Comparison of ENCODE assay signal across 23 cellular contexts in genomic region chr11:119347940-119348339, GRCh38. TPM values are rescaled to one million over a fixed set of nuclear protein-coding genes. Genes with fewer than 3 reads are reported as not detected.
A peak's percentile ranks its signal among the peaks of the same experiment; 100 is the strongest.
DNase-seq lines count a peak whose midpoint lies in the region; ATAC-seq, FAIRE-seq and TF ChIP-seq lines count a peak whose summit lies in the region.
"Had no signal": no experiment of that assay in that cellular context is flagged by ENCODE, and none has a peak within 500 bp of the region (broad histone marks: within the 10 kb centered on the region; RNA-seq: fewer than 3 reads in every experiment).

No MANE protein-coding gene starts in this region.

- peaks cover 0 to 2% (median 0%) of the 10 kb centered on the region in 8 donors for H3K9me3 Mint-ChIP-seq in CD4-positive, alpha-beta memory T cell
- H3K9me3 Mint-ChIP-seq: CD8-positive, alpha-beta T cell had no signal

- intact Hi-C loops in Right ventricle myocardium inferior (cut with DNase I) (no loop called here), cardiac septum (cut with DNase I) (no loop called here), kidney (cut with DNase I) (no loop called here), gastrocnemius medialis (cut with DNase I; ENCODE audit: low total_unique reads) (no loop called here), body of pancreas (cut with DNase I) (no loop called here)
- intact Hi-C loops in CD4-positive, alpha-beta memory T cell (cut with micrococcal nuclease): no loop called here

- TF ChIP-seq CTCF in kidney (IDR thresholded peaks at IDR 0.05; ENCODE audit: borderline replicate concordance, extremely low read depth, insufficient read depth) (no peak), gastrocnemius medialis (IDR thresholded peaks at IDR 0.05 in 4 of 5, conservative IDR thresholded peaks at IDR 0.05 in 1 of 5) (no peak), body of pancreas (IDR thresholded peaks at IDR 0.05) (no peak), foreskin fibroblast (IDR thresholded peaks at IDR 0.05; ENCODE audit: low read depth, low read length) (no peak), WERI-Rb-1 (IDR thresholded peaks at IDR 0.05; ENCODE audit: low read depth, low read length) (no peak)

- POLR2A ChIA-PET in CD4-positive, alpha-beta memory T cell (lab: Charles Lee; ENCODE audit: partially characterized antibody): interaction anchor here (0.5 kb wide), 1 partner anchor 48 kb away, joined by 3 read pairs; no protein-coding TSS in a partner anchor

- WGBS in body of pancreas, 2 donors: 71% methylated on average over 1 to 8 of the region's 8 CpGs

- no peak overlapping the region for H3K9ac ChIP-seq in kidney (ENCODE audit: low read length in 2 of 2)
- H3K9ac ChIP-seq: BLaER1 had no signal

- ATAC-seq in Right ventricle myocardium inferior (no peak), gastrocnemius medialis (peak; percentile 3 to 30), body of pancreas (no peak)
- ATAC-seq: A549; CD8-positive, alpha-beta T cell had no signal

- no peak overlapping the region for H3K27ac ChIP-seq in kidney (ENCODE audit: low read depth in 2 of 2, low read length in 2 of 2)
- H3K27ac ChIP-seq in gastrocnemius medialis: peak overlapping the region in 2 of 4 donors; percentile 18 to 43
- no peak overlapping the region for H3K27ac ChIP-seq in body of pancreas
- H3K27ac ChIP-seq in CD4-positive, alpha-beta memory T cell (ENCODE audit: low read depth, low read length): no peak overlapping the region
- no peak overlapping the region for H3K27ac ChIP-seq in WERI-Rb-1
- H3K27ac ChIP-seq: A549, BLaER1, PC-9, SJCRH30 had no signal

- CTCF ChIA-PET in CD4-positive, alpha-beta memory T cell (lab: Charles Lee; ENCODE audit: partially characterized antibody): interaction anchor here (0.7 to 1.8 kb wide), 6 partner anchors 8 to 36 kb away, joined by 3 to 6 read pairs (median 4); no protein-coding TSS in a partner anchor

- H3K27me3 Mint-ChIP-seq in CD4-positive, alpha-beta memory T cell: peaks cover 13 to 18% of the 10 kb centered on the region in 2 donors

- H3K27me3 ChIP-seq in gastrocnemius medialis (no peaks in the 10 kb centered on the region), body of pancreas (no peaks in the 10 kb centered on the region), WERI-Rb-1 (ENCODE audit: insufficient read depth, low read depth, severe bottlenecking) (no peaks in the 10 kb centered on the region)
- H3K27me3 ChIP-seq in CD4-positive, alpha-beta memory T cell (ENCODE audit: insufficient read depth, low read length): no peaks in the 10 kb centered on the region
- H3K27me3 ChIP-seq: BLaER1, SJCRH30 had no signal

- no peak overlapping the region for H3K4me3 Mint-ChIP-seq in CD4-positive, alpha-beta memory T cell
- H3K4me3 Mint-ChIP-seq: CD8-positive, alpha-beta T cell had no signal

- no peak overlapping the region for H3K27ac Mint-ChIP-seq in CD4-positive, alpha-beta memory T cell
- H3K27ac Mint-ChIP-seq: CD8-positive, alpha-beta T cell had no signal

- DNase-seq in Right ventricle myocardium inferior (ENCODE audit: missing footprints) (peak; percentile 45), cardiac septum (ENCODE audit: low spot score) (no peak), kidney (peak; percentile 37), gastrocnemius medialis (peak in 1 of 2 donors; percentile 18), body of pancreas (no peak), foreskin fibroblast (no peak), WERI-Rb-1 (no peak)
- no peak for DNase-seq in CD4-positive, alpha-beta memory T cell
- DNase-seq: CD8-positive, alpha-beta T cell; DMS53; HCEC 1CT; MM.1S; NCI-H1092; NCI-H1694; NCI-H2081 treated with DMSO at 0.1 percent for 48 hours; PC-9 had no signal

- H3K4me1 ChIP-seq in kidney (ENCODE audit: control insufficient read depth in 1 of 2, insufficient read depth in 1 of 2, low read depth in 1 of 2, low read length in 2 of 2): no peaks in the 10 kb centered on the region
- peaks cover 0 to 6% of the 10 kb centered on the region in 2 donors for H3K4me1 ChIP-seq in gastrocnemius medialis
- H3K4me1 ChIP-seq in body of pancreas: peaks cover 3% of the 10 kb centered on the region
- peaks cover 6% of the 10 kb centered on the region for H3K4me1 ChIP-seq in CD4-positive, alpha-beta memory T cell (ENCODE audit: insufficient read depth, low read length)

- peaks cover 0 to 5% (median 4%) of the 10 kb centered on the region in 4 donors for H3K4me1 Mint-ChIP-seq in CD4-positive, alpha-beta memory T cell

- H3K9me3 ChIP-seq in kidney (ENCODE audit: control insufficient read depth in 1 of 2, low read length in 2 of 2): no peaks in the 10 kb centered on the region
- no peaks in the 10 kb centered on the region for H3K9me3 ChIP-seq in gastrocnemius medialis
- no peaks in the 10 kb centered on the region for H3K9me3 ChIP-seq in body of pancreas
- no peaks in the 10 kb centered on the region for H3K9me3 ChIP-seq in CD4-positive, alpha-beta memory T cell (ENCODE audit: control insufficient read depth in 1 of 2, low read length in 2 of 2)
- no peaks in the 10 kb centered on the region for H3K9me3 ChIP-seq in WERI-Rb-1 (ENCODE audit: severe bottlenecking)
- H3K9me3 ChIP-seq: A549, BLaER1, SJCRH30 had no signal

- no peaks in the 10 kb centered on the region for H3K36me3 Mint-ChIP-seq in CD4-positive, alpha-beta memory T cell
- H3K36me3 Mint-ChIP-seq: CD8-positive, alpha-beta T cell had no signal

- TF ChIP-seq POLR2A in gastrocnemius medialis (IDR thresholded peaks at IDR 0.05) (no peak), body of pancreas (IDR thresholded peaks at IDR 0.05) (no peak)

- no peak overlapping the region for H3K4me3 ChIP-seq in kidney (ENCODE audit: low read length in 2 of 2)
- H3K4me3 ChIP-seq in gastrocnemius medialis: no peak overlapping the region
- H3K4me3 ChIP-seq in body of pancreas: no peak overlapping the region
- H3K4me3 ChIP-seq in foreskin fibroblast (ENCODE audit: low read depth in 1 of 2, low read length in 2 of 2): no peak overlapping the region
- H3K4me3 ChIP-seq in CD4-positive, alpha-beta memory T cell (ENCODE audit: low read length in 2 of 2): no peak overlapping the region
- no peak overlapping the region for H3K4me3 ChIP-seq in WERI-Rb-1 (ENCODE audit: low read depth, low read length)
- H3K4me3 ChIP-seq: A549, BLaER1, PC-9, SJCRH30 had no signal

- H3K36me3 ChIP-seq in kidney (ENCODE audit: control insufficient read depth in 1 of 2, insufficient read depth in 2 of 2, low read length in 2 of 2) (no peaks in the 10 kb centered on the region), gastrocnemius medialis (no peaks in the 10 kb centered on the region), body of pancreas (replicated peaks in 1 of 2; ENCODE audit: insufficient read depth in 1 of 2, low read depth in 2 of 2) (no peaks in the 10 kb centered on the region), WERI-Rb-1 (no peaks in the 10 kb centered on the region)
- H3K36me3 ChIP-seq in CD4-positive, alpha-beta memory T cell (ENCODE audit: insufficient read depth, low read length): no peaks in the 10 kb centered on the region
- H3K36me3 ChIP-seq: BLaER1, SJCRH30 had no signal

- no peak for FAIRE-seq in kidney (lab: Jason Lieb, UNC)
- FAIRE-seq: A549, GM12892, GM18507 had no signal

- in situ Hi-C loops in gastrocnemius medialis (cut with MboI; ENCODE audit: low sequenced_read_pairs in 4 of 4): no loop called here

RNA-seq across cellular contexts. Expression of gene MFRP, which starts 1.4 kb away (rescaled TPM):
- total RNA-seq in Right ventricle myocardium inferior: not detected
- total RNA-seq in cardiac septum: not detected
- not detected for total RNA-seq in kidney
- polyA plus RNA-seq in kidney (ENCODE audit: insufficient read depth, low read depth, low replicate concordance): not detected
- total RNA-seq in gastrocnemius medialis: not detected
- total RNA-seq in body of pancreas: under 1 TPM in 1 of 2 donors, not detected in 1; 0.52 TPM
- total RNA-seq in CD4-positive, alpha-beta memory T cell: not detected
- polyA plus RNA-seq in CD4-positive, alpha-beta memory T cell: not detected
- total RNA-seq: CD8-positive, alpha-beta T cell; LHCN-M2; NCI-H460; PC-9; SJCRH30 had no signal
- polyA plus RNA-seq: A549 had no signal

RNA-seq across cellular contexts. Expression of gene C1QTNF5, which starts 7.3 kb away (rescaled TPM):
- total RNA-seq in Right ventricle myocardium inferior (17.5 TPM), cardiac septum (33.8 TPM), kidney (42.8 TPM), gastrocnemius medialis (10 to 100 TPM in 1 of 4 donors, 1 to 10 TPM in 3; 4.0 to 16.0 (median 6.0) TPM), body of pancreas (10 to 100 TPM; 28.8 to 54.1 TPM)
- polyA plus RNA-seq in kidney (ENCODE audit: insufficient read depth, low read depth, low replicate concordance): 40.4 TPM
- not detected for total RNA-seq in CD4-positive, alpha-beta memory T cell
- polyA plus RNA-seq in CD4-positive, alpha-beta memory T cell: not detected
- total RNA-seq: CD8-positive, alpha-beta T cell; NCI-H460; PC-9 had no signal
- polyA plus RNA-seq: A549 had no signal

RNA-seq across cellular contexts. Expression of gene RNF26, which starts 13.6 kb away (rescaled TPM):
- total RNA-seq in Right ventricle myocardium inferior (13.1 TPM), cardiac septum (10.7 TPM), kidney (23.5 TPM), gastrocnemius medialis (1 to 10 TPM; 3.8 to 5.1 (median 4.7) TPM), body of pancreas (1 to 10 TPM; 5.7 to 9.2 TPM)
- polyA plus RNA-seq in kidney (ENCODE audit: insufficient read depth, low read depth, low replicate concordance): 18.2 TPM
- total RNA-seq in CD4-positive, alpha-beta memory T cell: 10 to 100 TPM; 17.5 to 18.3 TPM
- 10 to 100 TPM; 33.1 to 50.8 TPM for polyA plus RNA-seq in CD4-positive, alpha-beta memory T cell

RNA-seq across cellular contexts. Expression of gene MCAM, which starts 31.0 kb away (rescaled TPM):
- total RNA-seq in Right ventricle myocardium inferior (68.7 TPM), cardiac septum (110 TPM), kidney (137 TPM), gastrocnemius medialis (100 to 1,000 TPM in 3 of 4 donors, 10 to 100 TPM in 1; 22.6 to 193 (median 123) TPM), body of pancreas (100 to 1,000 TPM in 1 of 2 donors, 10 to 100 TPM in 1; 75.0 to 205 TPM)
- polyA plus RNA-seq in kidney (ENCODE audit: insufficient read depth, low read depth, low replicate concordance): 42.1 TPM
- under 1 TPM; 0.26 to 0.28 TPM for total RNA-seq in CD4-positive, alpha-beta memory T cell
- under 1 TPM; 0.40 to 0.82 TPM for polyA plus RNA-seq in CD4-positive, alpha-beta memory T cell

RNA-seq across cellular contexts. Expression of gene USP2, which starts 33.5 kb away (rescaled TPM):
- 140 TPM for total RNA-seq in Right ventricle myocardium inferior
- 80.0 TPM for total RNA-seq in cardiac septum
- 30.4 TPM for total RNA-seq in kidney
- 57.6 TPM for polyA plus RNA-seq in kidney (ENCODE audit: insufficient read depth, low read depth, low replicate concordance)
- 100 to 1,000 TPM in 1 of 4 donors, 10 to 100 TPM in 3; 19.4 to 105 (median 46.0) TPM for total RNA-seq in gastrocnemius medialis
- 10 to 100 TPM in 1 of 2 donors, 1 to 10 TPM in 1; 3.9 to 19.4 TPM for total RNA-seq in body of pancreas
- total RNA-seq in CD4-positive, alpha-beta memory T cell: under 1 TPM; 0.17 to 0.22 TPM
- under 1 TPM in 1 of 2 donors, not detected in 1; 0.21 TPM for polyA plus RNA-seq in CD4-positive, alpha-beta memory T cell

Comparison
In these comparisons a context has a peak if more than half of its experiments do, and no peak if none do; other contexts are left out.
1. DNase-seq: peak in Right ventricle myocardium inferior (single experiment) and kidney (single experiment); none in cardiac septum (single experiment), body of pancreas (0 of 4), foreskin fibroblast (0 of 2), CD4-positive, alpha-beta memory T cell (0 of 5) and WERI-Rb-1 (single experiment).
2. ATAC-seq: peak in gastrocnemius medialis (2 of 2); none in Right ventricle myocardium inferior (single experiment) and body of pancreas (single experiment).
3. RNA of gene C1QTNF5, which starts 7.3 kb away (total RNA-seq): 28.8 to 54.1 TPM in body of pancreas, 42.8 TPM in kidney (single experiment), 33.8 TPM in cardiac septum (single experiment), 17.5 TPM in Right ventricle myocardium inferior (single experiment) and 4.0 to 16.0 TPM in gastrocnemius medialis; not detected in CD4-positive, alpha-beta memory T cell; every median in the first group is over 4 times any median in the second.